11 cellular contexts compared by ENCODE assay signal in the genomic region with DNA sequence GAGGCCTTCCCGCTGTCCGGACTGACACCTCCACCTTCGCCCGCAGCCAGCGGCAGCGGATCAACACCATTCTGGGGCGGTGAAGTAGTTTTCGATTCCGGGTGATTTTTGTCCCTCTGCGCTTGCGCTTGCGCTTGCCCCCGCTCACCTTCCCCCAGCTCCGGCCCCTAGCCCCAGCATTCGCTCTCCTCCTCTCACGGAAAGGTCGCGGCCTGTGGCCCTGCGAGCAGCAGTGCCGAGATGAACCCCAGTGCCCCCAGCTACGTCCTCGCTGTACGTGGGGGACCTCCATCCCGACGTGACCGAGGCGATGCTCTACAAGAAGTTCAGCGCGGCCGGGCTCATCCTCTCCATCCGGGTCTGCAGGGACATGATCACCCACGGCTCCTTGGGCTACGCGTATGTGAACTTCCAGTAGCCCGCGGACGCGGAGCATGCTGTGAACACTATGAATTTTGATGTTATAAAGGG. TPM values are rescaled to one million over a fixed set of nuclear protein-coding genes. Genes with fewer than 3 reads are reported as not detected.
DNase-seq lines count a peak whose midpoint lies in the region; ATAC-seq, FAIRE-seq and TF ChIP-seq lines count a peak whose summit lies in the region.
"Had no signal": no experiment of that assay in that cellular context is flagged by ENCODE, and none has a peak within 500 bp of the region (broad histone marks: within the 10 kb centered on the region; RNA-seq: fewer than 3 reads in every experiment).

No MANE protein-coding gene starts in this region.

- 25 to 59% (median 55%) methylated on average over 38 of the region's 38 CpGs for WGBS in small intestine, 3 donors

- no peak for FAIRE-seq in small intestine (lab: Jason Lieb, UNC)
- FAIRE-seq: islet of Langerhans, K562 had no signal

- H3K27me3 Mint-ChIP-seq in natural killer cell treated with Interleukin-12 subunit alpha and Interleukin-12 subunit beta and Interleukin-15 and Interleukin-18, amount 100 ng/mL, for 72 hours: peaks cover 18 to 25% of the 10 kb centered on the region in 2 donors

- H3K4me1 ChIP-seq in endocrine pancreas (ENCODE audit: control insufficient read depth, insufficient read depth, low read length) (no peaks in the 10 kb centered on the region), small intestine (ENCODE audit: control insufficient read depth in 2 of 2, insufficient read depth in 1 of 2, low read depth in 1 of 2, low read length in 1 of 2) (no peaks in the 10 kb centered on the region), mucosa of descending colon (ENCODE audit: low read depth) (no peaks in the 10 kb centered on the region)

- peak overlapping the region; percentile 67 for H3K4me3 ChIP-seq in AG10803 (ENCODE audit: low read length)
- H3K4me3 ChIP-seq in endocrine pancreas (ENCODE audit: control insufficient read depth, insufficient read depth, low read length): peak overlapping the region; percentile 39
- H3K4me3 ChIP-seq in small intestine (ENCODE audit: low read depth in 1 of 2, low read length in 2 of 2): no peak overlapping the region
- no peak overlapping the region for H3K4me3 ChIP-seq in mucosa of descending colon
- H3K4me3 ChIP-seq: K562 had no signal

- no peak for TF ChIP-seq CTCF in AG10803 (conservative IDR thresholded peaks at IDR 0.05; ENCODE audit: low read length)
- no peak for TF ChIP-seq CTCF in mucosa of descending colon (IDR thresholded peaks at IDR 0.05)

- H3K4me3 Mint-ChIP-seq in natural killer cell treated with Interleukin-12 subunit alpha and Interleukin-12 subunit beta and Interleukin-15 and Interleukin-18, amount 100 ng/mL, for 72 hours: peak overlapping the region; percentile 79

- H3K36me3 ChIP-seq in endocrine pancreas (ENCODE audit: control insufficient read depth, insufficient read depth, low read length) (no peaks in the 10 kb centered on the region), small intestine (ENCODE audit: control insufficient read depth in 2 of 2, insufficient read depth in 2 of 2, low read length in 2 of 2) (no peaks in the 10 kb centered on the region), mucosa of descending colon (ENCODE audit: low read depth) (no peaks in the 10 kb centered on the region)

- peaks cover 5% of the 10 kb centered on the region for H3K36me3 Mint-ChIP-seq in natural killer cell treated with Interleukin-12 subunit alpha and Interleukin-12 subunit beta and Interleukin-15 and Interleukin-18, amount 100 ng/mL, for 72 hours

- no peak overlapping the region for H3K9ac ChIP-seq in endocrine pancreas (ENCODE audit: control insufficient read depth, insufficient read depth, low read length)

- H3K4me1 Mint-ChIP-seq in natural killer cell treated with Interleukin-12 subunit alpha and Interleukin-12 subunit beta and Interleukin-15 and Interleukin-18, amount 100 ng/mL, for 72 hours (ENCODE audit: low read depth in 2 of 2): peaks cover 0 to 9% of the 10 kb centered on the region in 2 donors

- intact Hi-C loops in mucosa of descending colon (cut with DNase I, micrococcal nuclease): no loop called here

- H3K9me3 ChIP-seq in endocrine pancreas (ENCODE audit: control insufficient read depth, low read length): no peaks in the 10 kb centered on the region
- no peaks in the 10 kb centered on the region for H3K9me3 ChIP-seq in small intestine (ENCODE audit: control insufficient read depth, low read depth)
- H3K9me3 ChIP-seq in mucosa of descending colon: no peaks in the 10 kb centered on the region

- peak; percentile 31 for DNase-seq in AG10803 (ENCODE audit: low read depth)
- no peak for DNase-seq in natural killer cell treated with Interleukin-12 subunit alpha and Interleukin-12 subunit beta and Interleukin-15 and Interleukin-18, amount 100 ng/mL, for 72 hours (ENCODE audit: low spot score)
- no peak for DNase-seq in NCI-H187 treated with DMSO at 0.1 percent for 48 hours (lab: John Stamatoyannopoulos, UW)
- no peak for DNase-seq in HuH-7 (ENCODE audit: low spot score)
- DNase-seq in small intestine: no peak
- DNase-seq in mucosa of descending colon: no peak
- DNase-seq: DND-41 had no signal

- H3K27ac ChIP-seq in small intestine (ENCODE audit: low read depth in 1 of 2, low read length in 1 of 2): peak overlapping the region in 1 of 2 donors; percentile 47

- H3K27me3 ChIP-seq in endocrine pancreas (ENCODE audit: control insufficient read depth, insufficient read depth, low read length) (no peaks in the 10 kb centered on the region), small intestine (ENCODE audit: control insufficient read depth in 2 of 2, insufficient read depth in 2 of 2, low read length in 2 of 2) (no peaks in the 10 kb centered on the region)

- ATAC-seq in HG03457 (IDR thresholded peaks at IDR 0.05; ENCODE audit: unreplicated experiment): peak; percentile 50
- ATAC-seq in natural killer cell treated with Interleukin-12 subunit alpha and Interleukin-12 subunit beta and Interleukin-15 and Interleukin-18, amount 100 ng/mL, for 72 hours: peak; percentile 38 to 64
- no peak for ATAC-seq in mucosa of descending colon
- ATAC-seq: K562 had no signal

- peak overlapping the region in 1 of 2 donors; percentile 83 for H3K27ac Mint-ChIP-seq in natural killer cell treated with Interleukin-12 subunit alpha and Interleukin-12 subunit beta and Interleukin-15 and Interleukin-18, amount 100 ng/mL, for 72 hours

- H3K9me3 Mint-ChIP-seq in natural killer cell treated with Interleukin-12 subunit alpha and Interleukin-12 subunit beta and Interleukin-15 and Interleukin-18, amount 100 ng/mL, for 72 hours: no peaks in the 10 kb centered on the region

RNA-seq across cellular contexts. Expression of gene SRGAP1, which starts 22.7 kb away (rescaled TPM):
- total RNA-seq in natural killer cell treated with Interleukin-12 subunit alpha and Interleukin-12 subunit beta and Interleukin-15 and Interleukin-18, amount 100 ng/mL, for 72 hours: 1 to 10 TPM in 1 of 2 donors, under 1 TPM in 1; 0.19 to 1.0 TPM
- 1 to 10 TPM; 2.2 to 4.3 (median 3.6) TPM for polyA plus RNA-seq in small intestine
- 10 to 100 TPM; 12.2 to 23.9 (median 15.9) TPM for total RNA-seq in mucosa of descending colon

RNA-seq across cellular contexts. Expression of gene RXYLT1, which starts 42.1 kb away (rescaled TPM):
- 10 to 100 TPM; 14.7 to 20.9 TPM for total RNA-seq in natural killer cell treated with Interleukin-12 subunit alpha and Interleukin-12 subunit beta and Interleukin-15 and Interleukin-18, amount 100 ng/mL, for 72 hours
- 10 to 100 TPM in 1 of 3 donors, 1 to 10 TPM in 2; 3.4 to 10.8 (median 7.8) TPM for polyA plus RNA-seq in small intestine
- 10 to 100 TPM; 10.5 to 16.4 (median 14.0) TPM for total RNA-seq in mucosa of descending colon

Comparison
In these comparisons a context has a peak if more than half of its experiments do, and no peak if none do; other contexts are left out.
1. H3K4me3 ChIP-seq: peak in AG10803 (single experiment) and endocrine pancreas (single experiment); none in small intestine (0 of 2) and mucosa of descending colon (single experiment).
2. RNA of gene SRGAP1, which starts 22.7 kb away (total RNA-seq): 12.2 to 23.9 TPM in mucosa of descending colon; 0.19 to 1.0 TPM in natural killer cell treated with Interleukin-12 subunit alpha and Interleukin-12 subunit beta and Interleukin-15 and Interleukin-18, amount 100 ng/mL, for 72 hours; every median in the first group is over 4 times any median in the second.